8 cellular contexts compared by ENCODE assay signal in genomic region chr2:97590515-97591394, GRCh38. TPM values are rescaled to one million over a fixed set of nuclear protein-coding genes. Genes with fewer than 3 reads are reported as not detected.
DNase-seq lines count a peak whose midpoint lies in the region; ATAC-seq and TF ChIP-seq lines count a peak whose summit lies in the region.
"Not testable (repeated sequence)": the region's sequence is repeated elsewhere in the genome, so short reads cannot be mapped to it uniquely, and the experiment has no call there.

No MANE protein-coding gene starts in this region.

- H3K9me3 ChIP-seq in GM23248 (ENCODE audit: low read depth); hepatocyte (ENCODE audit: low read depth); parathyroid adenoma (ENCODE audit: control insufficient read depth, low read length): not testable (repeated sequence)

- H3K4me2 ChIP-seq in GM23248 (ENCODE audit: unreplicated experiment) (peak overlapping the region; percentile 99), hepatocyte (peak overlapping the region; percentile 96), parathyroid adenoma (ENCODE audit: low read length) (peak overlapping the region; percentile 99)

- H3K9me3 Mint-ChIP-seq in IgD-negative memory B cell; activated CD4-positive, alpha-beta T cell treated with anti-CD3 and anti-CD28 coated beads, Interleukin-2, amount 10 ng/mL, durations not matched to agents 7 days and 5 days: not testable (repeated sequence)

- peak; percentile 67 for ATAC-seq in stimulated activated naive CD8-positive, alpha-beta T cell treated with anti-CD3 and anti-CD28 coated beads, Interleukin-15, Interleukin-2, amounts not matched to agents 100 U/mL and 50 U/mL, for 24 hours

- 1 to 2% methylated on average over 23 to 30 of the region's 33 CpGs for WGBS in GM23248 (ENCODE audit: low coverage in 1 of 2, low lambda C conversion rate in 2 of 2, missing lambda C conversion rate in 2 of 2), 2 experiments
- 3% methylated on average over 33 of the region's 33 CpGs for WGBS in hepatocyte (ENCODE audit: low lambda C conversion rate, missing lambda C conversion rate)

- H3K9ac ChIP-seq in GM23248: peak overlapping the region; percentile 99
- peak overlapping the region; percentile 47 for H3K9ac ChIP-seq in parathyroid adenoma

- H2AFZ ChIP-seq in GM23248: peak overlapping the region; percentile 100
- H2AFZ ChIP-seq in hepatocyte: peak overlapping the region; percentile 100
- H2AFZ ChIP-seq in parathyroid adenoma: peak overlapping the region; percentile 94

- H3K36me3 ChIP-seq in GM23248 (ENCODE audit: low read depth); hepatocyte (replicated peaks; ENCODE audit: insufficient read depth, low read depth); parathyroid adenoma (ENCODE audit: control insufficient read depth, insufficient read depth, low read length): not testable (repeated sequence)

- not testable (repeated sequence) for H3K27me3 Mint-ChIP-seq in IgD-negative memory B cell
- peaks cover 11% of the 10 kb centered on the region for H3K27me3 Mint-ChIP-seq in activated CD4-positive, alpha-beta T cell treated with anti-CD3 and anti-CD28 coated beads, Interleukin-2, amount 10 ng/mL, durations not matched to agents 7 days and 5 days

- H3K27me3 ChIP-seq in GM23248 (replicated peaks; ENCODE audit: insufficient read depth); hepatocyte; parathyroid adenoma (ENCODE audit: control insufficient read depth, insufficient read depth, low read length): not testable (repeated sequence)

- H3K4me3 ChIP-seq in GM23248 (peak overlapping the region; percentile 93), hepatocyte (peak overlapping the region; percentile 38), parathyroid adenoma (ENCODE audit: low read depth, low read length) (peak overlapping the region; percentile 73)

- H3K36me3 Mint-ChIP-seq in IgD-negative memory B cell; activated CD4-positive, alpha-beta T cell treated with anti-CD3 and anti-CD28 coated beads, Interleukin-2, amount 10 ng/mL, durations not matched to agents 7 days and 5 days (ENCODE audit: low read depth): not testable (repeated sequence)

- DNase-seq in Daoy (ENCODE audit: low read depth) (peak; percentile 75), GM23248 (peak; percentile 69), hepatocyte (ENCODE audit: low spot score) (peak; percentile 91)
- DNase-seq in activated CD4-positive, alpha-beta T cell treated with anti-CD3 and anti-CD28 coated beads, Interleukin-2, amount 10 ng/mL, durations not matched to agents 7 days and 5 days: peak; percentile 86
- DNase-seq in caudate nucleus (lab: John Stamatoyannopoulos, UW): not testable (repeated sequence)
- DNase-seq in stimulated activated naive CD8-positive, alpha-beta T cell treated with anti-CD3 and anti-CD28 coated beads, Interleukin-15, Interleukin-2, amounts not matched to agents 100 U/mL and 50 U/mL, for 24 hours: peak; percentile 75

- peak overlapping the region; percentile 85 to 95 (median 92) for H3K4me3 Mint-ChIP-seq in IgD-negative memory B cell
- peak overlapping the region; percentile 74 for H3K4me3 Mint-ChIP-seq in activated CD4-positive, alpha-beta T cell treated with anti-CD3 and anti-CD28 coated beads, Interleukin-2, amount 10 ng/mL, durations not matched to agents 7 days and 5 days

- H3K4me1 ChIP-seq in GM23248 (ENCODE audit: insufficient read depth); hepatocyte (ENCODE audit: insufficient read depth); parathyroid adenoma: not testable (repeated sequence)

- not testable (repeated sequence) for H3K9me2 ChIP-seq in GM23248 (ENCODE audit: insufficient read depth); hepatocyte (replicated peaks; ENCODE audit: insufficient read depth)

- POLR2A ChIA-PET in activated CD4-positive, alpha-beta T cell treated with anti-CD3 and anti-CD28 coated beads, Interleukin-2, amount 10 ng/mL, durations not matched to agents 7 days and 5 days (lab: Charles Lee): interaction anchor here (0.7 to 1.0 kb wide), 2 partner anchors 73 to 123 kb away, joined by 3 to 4 read pairs; partner anchors contain the start of genes ACTR1B and ZAP70

- H4K20me1 ChIP-seq in GM23248 (ENCODE audit: insufficient read depth); hepatocyte (ENCODE audit: insufficient read depth, poor library complexity, severe bottlenecking): not testable (repeated sequence)

- not testable (repeated sequence) for H3K4me1 Mint-ChIP-seq in IgD-negative memory B cell; activated CD4-positive, alpha-beta T cell treated with anti-CD3 and anti-CD28 coated beads, Interleukin-2, amount 10 ng/mL, durations not matched to agents 7 days and 5 days

- peak overlapping the region; percentile 77 to 90 (median 85) for H3K27ac Mint-ChIP-seq in IgD-negative memory B cell
- peak overlapping the region; percentile 87 for H3K27ac Mint-ChIP-seq in activated CD4-positive, alpha-beta T cell treated with anti-CD3 and anti-CD28 coated beads, Interleukin-2, amount 10 ng/mL, durations not matched to agents 7 days and 5 days

- in situ Hi-C loops in GM23248 (cut with MboI): loop anchor here (10.0 kb wide), 1 partner anchor 104 kb away; no protein-coding TSS in a partner anchor

- TF ChIP-seq CTCF in hepatocyte (IDR thresholded peaks at IDR 0.05; ENCODE audit: poor library complexity) (peak; percentile 100), parathyroid adenoma (IDR thresholded peaks at IDR 0.05) (peak; percentile 99)

- peak overlapping the region; percentile 99 for H3K27ac ChIP-seq in GM23248
- H3K27ac ChIP-seq in caudate nucleus (ENCODE audit: low read depth, low read length): peak overlapping the region; percentile 99
- peak overlapping the region; percentile 94 for H3K27ac ChIP-seq in hepatocyte
- peak overlapping the region; percentile 87 for H3K27ac ChIP-seq in parathyroid adenoma

- H3F3A ChIP-seq in GM23248 (ENCODE audit: insufficient read depth): not testable (repeated sequence)

- CTCF ChIA-PET in activated CD4-positive, alpha-beta T cell treated with anti-CD3 and anti-CD28 coated beads, Interleukin-2, amount 10 ng/mL, durations not matched to agents 7 days and 5 days (lab: Charles Lee): interaction anchor here (0.8 to 2.8 kb wide), 23 partner anchors 33 to 678 kb away, joined by 3 to 89 read pairs (median 4); partner anchors contain the start of genes ACTR1B, C2orf92, COX5B and ZAP70

- H3K79me2 ChIP-seq in GM23248 (ENCODE audit: insufficient read depth): peaks cover 15% of the 10 kb centered on the region
- peaks cover 13% of the 10 kb centered on the region for H3K79me2 ChIP-seq in hepatocyte
- H3K79me2 ChIP-seq in parathyroid adenoma: not testable (repeated sequence)

RNA-seq across cellular contexts. Expression of gene ANKRD36B, which starts 1.1 kb away (rescaled TPM):
- 6.1 and 8.6 TPM in 2 replicates for total RNA-seq in Daoy (2014; rRNA removed; shearing (Covaris generic))
- total RNA-seq in GM23248 (2014; rRNA removed; shearing (Covaris generic)): 5.4 and 15.7 TPM in 2 replicates
- polyA plus RNA-seq in GM23248 (2016; fragmentation: Nextera tagmentation; extraction: Ambion mirVana): 6.2 and 9.8 TPM in 2 replicates
- 13.9 TPM for polyA plus RNA-seq in IgD-negative memory B cell
- 10 to 100 TPM; 47.5 to 55.1 TPM for total RNA-seq in activated CD4-positive, alpha-beta T cell treated with anti-CD3 and anti-CD28 coated beads, Interleukin-2, amount 10 ng/mL, durations not matched to agents 7 days and 5 days
- 33.7 and 66.8 TPM in 2 replicates for total RNA-seq in hepatocyte
- polyA plus RNA-seq in hepatocyte: 29.2 and 34.2 TPM in 2 replicates

RNA-seq across cellular contexts. Expression of gene COX5B, which starts 55.1 kb away (rescaled TPM):
- total RNA-seq in Daoy (2014; rRNA removed; shearing (Covaris generic)): 318 and 380 TPM in 2 replicates
- total RNA-seq in GM23248 (2014; rRNA removed; shearing (Covaris generic)): 175 and 211 TPM in 2 replicates
- polyA plus RNA-seq in GM23248 (2016; fragmentation: Nextera tagmentation; extraction: Ambion mirVana) (315 and 327 TPM in 2 replicates), IgD-negative memory B cell (373 TPM), hepatocyte (475 and 495 TPM in 2 replicates)
- 100 to 1,000 TPM; 183 to 196 TPM for total RNA-seq in activated CD4-positive, alpha-beta T cell treated with anti-CD3 and anti-CD28 coated beads, Interleukin-2, amount 10 ng/mL, durations not matched to agents 7 days and 5 days
- total RNA-seq in hepatocyte: 210 and 250 TPM in 2 replicates

Comparison
In these comparisons a context has a peak if more than half of its experiments do, and no peak if none do; other contexts are left out.
1. H3K4me3 ChIP-seq: peak in every context shown above with its lines; median percentile 93 in GM23248; 73 in parathyroid adenoma; 38 in hepatocyte.